8 cellular contexts compared by ENCODE assay signal in genomic region chr14:60090864-60091519, GRCh38. TPM values are rescaled to one million over a fixed set of nuclear protein-coding genes. Genes with fewer than 3 reads are reported as not detected.
A peak's percentile ranks its signal among the peaks of the same experiment; 100 is the strongest.
DNase-seq lines count a peak whose midpoint lies in the region; ATAC-seq lines count a peak whose summit lies in the region.

No MANE protein-coding gene starts in this region.

- peak; percentile 67 for DNase-seq in EL
- DNase-seq in M059J (ENCODE audit: low read depth): peak; percentile 79
- no peak for DNase-seq in T-helper 17 cell
- DNase-seq in dedifferentiated amniotic fluid mesenchymal stem cell (ENCODE audit: extremely low spot score): peak; percentile 54
- peak; percentile 86 for DNase-seq in left kidney (ENCODE audit: low read depth, low spot score)
- no peak for DNase-seq in KG1 (lab: John Stamatoyannopoulos, UW)

- no peaks in the 10 kb centered on the region for H3K27me3 Mint-ChIP-seq in T-helper 17 cell
- no peaks in the 10 kb centered on the region for H3K27me3 Mint-ChIP-seq in stimulated activated memory B cell treated with anti-CD40 and anti-IgM and Interleukin-4, amounts not matched to agents 10 μg/mL and 1 μg/mL and 100 μg/mL, for 72 hours

- H3K9me3 Mint-ChIP-seq in stimulated activated memory B cell treated with anti-CD40 and anti-IgM and Interleukin-4, amounts not matched to agents 10 μg/mL and 1 μg/mL and 100 μg/mL, for 72 hours: no peaks in the 10 kb centered on the region

- peak overlapping the region; percentile 98 for H3K27ac Mint-ChIP-seq in T-helper 17 cell
- H3K27ac Mint-ChIP-seq in stimulated activated memory B cell treated with anti-CD40 and anti-IgM and Interleukin-4, amounts not matched to agents 10 μg/mL and 1 μg/mL and 100 μg/mL, for 72 hours: peak overlapping the region; percentile 89

- peaks cover 40% of the 10 kb centered on the region for H3K4me1 Mint-ChIP-seq in T-helper 17 cell
- peaks cover 35% of the 10 kb centered on the region for H3K4me1 Mint-ChIP-seq in stimulated activated memory B cell treated with anti-CD40 and anti-IgM and Interleukin-4, amounts not matched to agents 10 μg/mL and 1 μg/mL and 100 μg/mL, for 72 hours

- ATAC-seq in T-helper 17 cell (no peak), GM18867 (IDR thresholded peaks at IDR 0.05; ENCODE audit: unreplicated experiment) (no peak)
- ATAC-seq in stimulated activated memory B cell treated with anti-CD40 and anti-IgM and Interleukin-4, amounts not matched to agents 10 μg/mL and 1 μg/mL and 100 μg/mL, for 72 hours: no peak

- peaks cover 2% of the 10 kb centered on the region for H3K36me3 Mint-ChIP-seq in T-helper 17 cell (ENCODE audit: low read depth)
- peaks cover 10% of the 10 kb centered on the region for H3K36me3 Mint-ChIP-seq in stimulated activated memory B cell treated with anti-CD40 and anti-IgM and Interleukin-4, amounts not matched to agents 10 μg/mL and 1 μg/mL and 100 μg/mL, for 72 hours

- H3K4me3 Mint-ChIP-seq in T-helper 17 cell: peak overlapping the region; percentile 97
- H3K4me3 Mint-ChIP-seq in stimulated activated memory B cell treated with anti-CD40 and anti-IgM and Interleukin-4, amounts not matched to agents 10 μg/mL and 1 μg/mL and 100 μg/mL, for 72 hours: peak overlapping the region; percentile 87

- H3K9me3 ChIP-seq in T-helper 17 cell (ENCODE audit: control insufficient read depth, low read length, poor library complexity, severe bottlenecking): no peaks in the 10 kb centered on the region

RNA-seq across cellular contexts. Expression of gene PCNX4, which starts 0.7 kb away (rescaled TPM):
- 32.3 and 85.1 TPM in 2 replicates for total RNA-seq in M059J (2014; rRNA removed; shearing (Covaris generic))
- 10 to 100 TPM; 27.7 to 35.3 TPM for total RNA-seq in T-helper 17 cell

Comparison
In these comparisons a context has a peak if more than half of its experiments do, and no peak if none do; other contexts are left out.
1. DNase-seq: peak in EL (single experiment), M059J (single experiment), dedifferentiated amniotic fluid mesenchymal stem cell (single experiment) and left kidney (single experiment); none in T-helper 17 cell (0 of 3) and KG1 (single experiment).